Comparison of ENCODE assay signal across 8 cellular contexts in the genomic region with DNA sequence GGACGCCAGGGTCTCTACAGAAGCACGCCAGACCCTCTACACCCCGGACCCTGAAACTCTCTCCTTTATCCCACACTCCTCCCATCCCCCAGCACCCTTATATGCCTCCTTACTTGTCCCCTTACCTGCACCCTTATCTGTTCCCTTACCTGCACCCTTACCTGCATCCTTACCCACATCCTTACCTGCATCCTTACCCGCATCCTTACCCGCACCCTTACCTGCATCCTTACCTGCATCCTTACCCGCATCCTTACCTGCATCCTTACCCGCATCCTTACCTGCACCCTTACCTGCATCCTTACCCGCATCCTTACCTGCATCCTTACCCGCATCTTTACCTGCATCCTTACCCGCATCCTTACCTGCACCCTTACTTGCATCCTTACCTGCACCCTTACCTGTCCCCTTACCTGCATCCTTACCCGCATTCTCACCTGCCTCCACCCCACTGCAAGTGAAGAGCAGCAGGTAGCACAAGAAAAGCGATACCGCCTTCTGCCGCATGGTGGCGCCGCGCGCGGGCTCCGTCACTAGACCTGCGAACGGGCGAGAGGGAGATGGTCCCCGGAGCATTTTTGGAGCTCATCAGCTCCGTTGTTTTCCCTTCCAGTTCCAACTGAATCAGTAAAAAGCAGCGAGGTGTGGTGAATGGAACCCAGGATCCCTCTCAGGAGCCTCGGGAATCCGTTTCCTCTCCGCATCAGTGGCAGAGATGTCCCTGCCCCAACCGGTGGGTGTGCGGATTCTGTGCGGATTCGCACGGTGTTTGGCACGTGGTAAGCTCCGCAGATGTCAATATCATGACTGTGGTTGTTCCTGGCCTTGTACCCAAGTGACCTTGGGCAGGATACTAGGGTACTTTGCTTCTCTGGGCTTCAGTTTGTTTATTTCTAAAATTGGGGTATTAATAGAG. TPM values are rescaled to one million over a fixed set of nuclear protein-coding genes. Genes with fewer than 3 reads are reported as not detected.
A peak's percentile ranks its signal among the peaks of the same experiment; 100 is the strongest.
DNase-seq lines count a peak whose midpoint lies in the region; ATAC-seq lines count a peak whose summit lies in the region.

No MANE protein-coding gene starts in this region.

- no peaks in the 10 kb centered on the region for H3K27me3 Mint-ChIP-seq in activated CD4-positive, alpha-beta memory T cell treated with anti-CD3 and anti-CD28 coated beads for 36 hours

- H2AK5ac ChIP-seq in mesendoderm (ENCODE audit: low read length): no peak overlapping the region

- peaks cover 56% of the 10 kb centered on the region for H3K4me1 ChIP-seq in ACC112 (ENCODE audit: control insufficient read depth, insufficient read depth, low read length, unreplicated experiment)
- H3K4me1 ChIP-seq in duodenal mucosa (ENCODE audit: control insufficient read depth in 1 of 2, insufficient read depth in 2 of 2, low read length in 2 of 2): peaks cover 24 to 27% of the 10 kb centered on the region in 2 donors
- H3K4me1 ChIP-seq in mesendoderm (ENCODE audit: control insufficient read depth, low read depth, low read length): no peaks in the 10 kb centered on the region

- peak overlapping the region; percentile 56 for H3K4me2 ChIP-seq in mesendoderm (ENCODE audit: low read length)

- H2BK15ac ChIP-seq in mesendoderm (replicated peaks; ENCODE audit: low read depth): no peak overlapping the region

- H4K8ac ChIP-seq in mesendoderm (ENCODE audit: low read depth, low read length): no peak overlapping the region

- no CpG with 5 or more reads among the region's 36 CpGs for WGBS in mesendoderm (ENCODE audit: extremely low coverage, insufficient coverage, low lambda C conversion rate)

- peak overlapping the region; percentile 88; the same call in 1 of the 2 replicates for H3K27ac ChIP-seq in ACC112 (ENCODE audit: low read depth, low read length)
- H3K27ac ChIP-seq in duodenal mucosa (ENCODE audit: low read depth, low read length): no peak overlapping the region
- no peak overlapping the region for H3K27ac ChIP-seq in mesendoderm (ENCODE audit: low read depth, low read length)

- DNase-seq in NCI-H2227 treated with DMSO at 0.1 percent for 48 hours (lab: John Stamatoyannopoulos, UW) (peak; percentile 30), mesendoderm (peak; percentile 60)
- peak; percentile 91 for DNase-seq in activated CD4-positive, alpha-beta memory T cell treated with anti-CD3 and anti-CD28 coated beads for 36 hours
- DNase-seq in stimulated activated CD8-positive, alpha-beta memory T cell treated with anti-CD3 and anti-CD28 coated beads, Interleukin-15, amount 100 ng/mL, for 1 hour (ENCODE audit: low read depth): peak; percentile 83

- peak overlapping the region; percentile 30 to 76 for H3K9ac ChIP-seq in duodenal mucosa (ENCODE audit: low read depth in 1 of 2, low read length in 2 of 2)
- peak overlapping the region; percentile 44 for H3K9ac ChIP-seq in mesendoderm (ENCODE audit: low read length)

- no peak overlapping the region for H2BK5ac ChIP-seq in mesendoderm (ENCODE audit: low read length)

- H2BK120ac ChIP-seq in mesendoderm (ENCODE audit: low read depth, low read length): no peak overlapping the region

- POLR2A ChIA-PET in activated CD4-positive, alpha-beta memory T cell treated with anti-CD3 and anti-CD28 coated beads for 36 hours (lab: Charles Lee): interaction anchor here (0.8 kb wide), 1 partner anchor 162 kb away, joined by 5 read pairs; a partner anchor contains a TSS

- H3K56ac ChIP-seq in mesendoderm (ENCODE audit: low read length): peak overlapping the region; percentile 66

- CTCF ChIA-PET in activated CD4-positive, alpha-beta memory T cell treated with anti-CD3 and anti-CD28 coated beads for 36 hours (lab: Charles Lee): interaction anchor here (0.6 to 4.5 kb wide), 61 partner anchors 7 to 1208 kb away, joined by 3 to 55 read pairs (median 4); a partner anchor contains a TSS

- peaks cover 51% of the 10 kb centered on the region for H3K79me2 ChIP-seq in ACC112 (ENCODE audit: control insufficient read depth, insufficient read depth, low read length, unreplicated experiment)
- H3K79me2 ChIP-seq in mesendoderm (ENCODE audit: control insufficient read depth, insufficient read depth, low read length): no peaks in the 10 kb centered on the region

- no peak overlapping the region for H3K27ac Mint-ChIP-seq in activated CD4-positive, alpha-beta memory T cell treated with anti-CD3 and anti-CD28 coated beads for 36 hours

- H3K4me1 Mint-ChIP-seq in activated CD4-positive, alpha-beta memory T cell treated with anti-CD3 and anti-CD28 coated beads for 36 hours (ENCODE audit: low read depth): peaks cover 29% of the 10 kb centered on the region

- H3K27me3 ChIP-seq in ACC112 (ENCODE audit: insufficient read depth, low read length) (no peaks in the 10 kb centered on the region), duodenal mucosa (ENCODE audit: control insufficient read depth in 1 of 2, insufficient read depth in 2 of 2, low read length in 2 of 2) (no peaks in the 10 kb centered on the region), mesendoderm (ENCODE audit: insufficient read depth, low read length, poor library complexity) (no peaks in the 10 kb centered on the region)

- peak overlapping the region; percentile 98 for H3K4me3 ChIP-seq in ACC112 (ENCODE audit: low read depth, low read length)
- H3K4me3 ChIP-seq in duodenal mucosa (ENCODE audit: low read depth in 1 of 2, low read length in 2 of 2): peak overlapping the region; percentile 63 to 79
- H3K4me3 ChIP-seq in mesendoderm (ENCODE audit: low read length): no peak overlapping the region

- H3K4ac ChIP-seq in mesendoderm (ENCODE audit: low read depth, low read length): no peak overlapping the region

- no peaks in the 10 kb centered on the region for H3K36me3 Mint-ChIP-seq in activated CD4-positive, alpha-beta memory T cell treated with anti-CD3 and anti-CD28 coated beads for 36 hours

- H3K18ac ChIP-seq in mesendoderm (ENCODE audit: low read length): no peak overlapping the region

- no peak overlapping the region for H3K23ac ChIP-seq in mesendoderm (ENCODE audit: low read length)

- no peaks in the 10 kb centered on the region for H3K9me3 ChIP-seq in duodenal mucosa (ENCODE audit: control insufficient read depth in 1 of 2, low read length in 2 of 2)

- H3K9me3 Mint-ChIP-seq in activated CD4-positive, alpha-beta memory T cell treated with anti-CD3 and anti-CD28 coated beads for 36 hours: no peaks in the 10 kb centered on the region

- intact Hi-C loops in activated CD4-positive, alpha-beta memory T cell treated with anti-CD3 and anti-CD28 coated beads for 36 hours (cut with micrococcal nuclease): loop anchor here (1.0 kb wide), 1 partner anchor 163 kb away; no protein-coding TSS in a partner anchor

- H3K4me3 Mint-ChIP-seq in activated CD4-positive, alpha-beta memory T cell treated with anti-CD3 and anti-CD28 coated beads for 36 hours: peak overlapping the region; percentile 74

- H2AFZ ChIP-seq in ACC112 (ENCODE audit: low read length, unreplicated experiment): no peak overlapping the region

- no peaks in the 10 kb centered on the region for H3K79me1 ChIP-seq in mesendoderm (ENCODE audit: low read length)

- H4K5ac ChIP-seq in mesendoderm (ENCODE audit: low read length): no peak overlapping the region

- ATAC-seq in GM18498 (IDR thresholded peaks at IDR 0.05; ENCODE audit: unreplicated experiment) (peak; percentile 38), HG03039 (IDR thresholded peaks at IDR 0.05; ENCODE audit: unreplicated experiment) (no peak)

- peaks cover 48% of the 10 kb centered on the region for H3K36me3 ChIP-seq in ACC112 (ENCODE audit: insufficient read depth, low read length)
- no peaks in the 10 kb centered on the region for H3K36me3 ChIP-seq in duodenal mucosa (ENCODE audit: control insufficient read depth in 1 of 2, insufficient read depth in 2 of 2, low read length in 2 of 2)
- H3K36me3 ChIP-seq in mesendoderm (ENCODE audit: control insufficient read depth, insufficient read depth, low read length): no peaks in the 10 kb centered on the region

RNA-seq across cellular contexts. Expression of a gene that starts 2.9 kb away (rescaled TPM):
- total RNA-seq in activated CD4-positive, alpha-beta memory T cell treated with anti-CD3 and anti-CD28 coated beads for 36 hours: 10 to 100 TPM; 76.4 TPM
- polyA plus RNA-seq in mesendoderm (2013, experiment 1 of 2): 1.1 TPM
- polyA plus RNA-seq in mesendoderm (2013, experiment 2 of 2): 1.4 TPM

RNA-seq across cellular contexts. Expression of a gene that starts 34.1 kb away (rescaled TPM):
- total RNA-seq in activated CD4-positive, alpha-beta memory T cell treated with anti-CD3 and anti-CD28 coated beads for 36 hours: under 1 TPM; 0.24 to 0.27 TPM
- 0.11 TPM for polyA plus RNA-seq in mesendoderm (2013, experiment 1 of 2)
- 0.08 TPM for polyA plus RNA-seq in mesendoderm (2013, experiment 2 of 2)

RNA-seq across cellular contexts. Expression of a gene that starts 56.7 kb away (rescaled TPM):
- 10 to 100 TPM in 1 of 2 experiments, 1 to 10 TPM in 1; 8.1 to 11.8 TPM for total RNA-seq in activated CD4-positive, alpha-beta memory T cell treated with anti-CD3 and anti-CD28 coated beads for 36 hours
- polyA plus RNA-seq in mesendoderm (2013, experiment 1 of 2): 7.5 TPM
- polyA plus RNA-seq in mesendoderm (2013, experiment 2 of 2): 7.3 TPM

Comparison
In these comparisons a context has a peak if more than half of its experiments do, and no peak if none do; other contexts are left out.
1. DNase-seq: peak in every context shown above with its lines; median percentile 91 in activated CD4-positive, alpha-beta memory T cell treated with anti-CD3 and anti-CD28 coated beads for 36 hours; 83 in stimulated activated CD8-positive, alpha-beta memory T cell treated with anti-CD3 and anti-CD28 coated beads, Interleukin-15, amount 100 ng/mL, for 1 hour; 60 in mesendoderm; 30 in NCI-H2227 treated with DMSO at 0.1 percent for 48 hours.